ENCODE assay signal across 28 cellular contexts in the genomic region with DNA sequence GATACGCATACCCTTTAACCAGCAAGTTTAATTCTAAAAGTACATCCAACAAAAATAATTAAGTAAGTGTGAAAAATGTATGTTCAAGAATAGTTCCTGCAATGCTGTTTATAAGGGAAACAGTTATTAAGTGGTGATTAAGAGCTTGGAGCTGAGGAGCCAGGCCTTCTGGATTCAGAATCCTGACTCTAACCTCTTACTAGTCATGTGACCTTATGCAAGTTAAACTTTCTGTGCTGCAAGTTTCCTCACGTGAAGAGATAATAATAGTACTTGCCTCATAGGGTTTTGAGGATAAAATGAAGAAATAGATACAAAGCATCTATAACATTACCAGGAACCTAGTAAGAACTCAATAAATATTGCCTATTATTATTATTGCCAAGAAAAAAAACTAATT.
"Had no signal": no experiment of that assay in that cellular context is flagged by ENCODE, and none has a peak within 500 bp of the region (broad histone marks: within the 10 kb centered on the region; RNA-seq: fewer than 3 reads in every experiment).

No MANE protein-coding gene starts in this region.

- H3K9me3 ChIP-seq: left lung, lower lobe of right lung, neutrophil, psoas muscle, right lobe of liver, tibial nerve, uterus had no signal

- H3K4me3 ChIP-seq: left lung, lower lobe of right lung, neural progenitor cell, psoas muscle, right lobe of liver, smooth muscle cell, tibial nerve, uterus had no signal

- DNase-seq: hypothalamus; immature natural killer cell; kidney; left colon; left lung; lower lobe of right lung; mammary epithelial cell; mesendoderm; naive B cell; natural killer cell; nephron progenitor cell; occipital lobe; psoas muscle; right lobe of liver; stimulated activated CD4-positive, alpha-beta T cell treated with anti-CD3 and anti-CD28 coated beads, Interleukin-1b, Interleukin-23, amount 100 ng/mL, for 48 hours; stimulated activated CD4-positive, alpha-beta T cell treated with anti-CD3 and anti-CD28 coated beads, Interleukin-2, amount 100 ng/mL, for 48 hours; stimulated activated CD4-positive, alpha-beta T cell treated with anti-CD3 and anti-CD28 coated beads, Interleukin-4, amount 100 ng/mL, for 4 hours; stimulated activated CD8-positive, alpha-beta memory T cell treated with anti-CD3 and anti-CD28 coated beads, Interleukin-4, amount 100 ng/mL, for 48 hours; stimulated activated naive CD4-positive, alpha-beta T cell treated with Interleukin-2 at 50 U/mL for 16 hours; stimulated activated naive CD8-positive, alpha-beta T cell treated with anti-CD3 and anti-CD28 coated beads, Interleukin-15, amount 100 ng/mL, for 72 hours; substantia nigra; uterus had no signal

- H3K27me3 ChIP-seq: left lung, neural progenitor cell, neutrophil, right lobe of liver, tibial nerve, uterus had no signal

- H3K79me2 ChIP-seq: parathyroid adenoma had no signal

- H3K4me1 ChIP-seq: left lung, lower lobe of right lung, neural progenitor cell, parathyroid adenoma, psoas muscle, right lobe of liver, uterus had no signal

- H3K4me2 ChIP-seq: neural progenitor cell, smooth muscle cell had no signal

- H3K36me3 ChIP-seq: left lung, lower lobe of right lung, neural progenitor cell, neutrophil, right lobe of liver, tibial nerve, uterus had no signal

- H2AFZ ChIP-seq: neural progenitor cell, parathyroid adenoma had no signal

- H3K27ac ChIP-seq: left lung, lower lobe of right lung, neural progenitor cell, neutrophil, parathyroid adenoma, psoas muscle, right lobe of liver, tibial nerve, uterus had no signal

- ATAC-seq: left colon; left lung; lower lobe of right lung; natural killer cell; psoas muscle; right lobe of liver; stimulated activated memory B cell treated with anti-CD40 and anti-IgM and Interleukin-4, amounts not matched to agents 10 μg/mL and 1 μg/mL and 100 μg/mL, for 72 hours; stimulated activated naive CD8-positive, alpha-beta T cell treated with anti-CD3 and anti-CD28 coated beads, Interleukin-15, amount 100 ng/mL, for 72 hours had no signal

- H3K9ac ChIP-seq: neural progenitor cell, parathyroid adenoma had no signal
